ENCODE assay signal across 9 cellular contexts in genomic region chr7:3038011-3038410, GRCh38. TPM values are rescaled to one million over a fixed set of nuclear protein-coding genes. Genes with fewer than 3 reads are reported as not detected.
DNase-seq lines count a peak whose midpoint lies in the region; ATAC-seq and TF ChIP-seq lines count a peak whose summit lies in the region.
"Not testable (repeated sequence)": the region's sequence is repeated elsewhere in the genome, so short reads cannot be mapped to it uniquely, and the experiment has no call there.
"Had no signal": no experiment of that assay in that cellular context is flagged by ENCODE, and none has a peak within 500 bp of the region (broad histone marks: within the 10 kb centered on the region; RNA-seq: fewer than 3 reads in every experiment).

No MANE protein-coding gene starts in this region.

- peaks cover 45 to 82% (median 66%) of the 10 kb centered on the region in 4 donors for H3K4me1 Mint-ChIP-seq in CD4-positive, alpha-beta memory T cell
- peaks cover 74 to 83% (median 76%) of the 10 kb centered on the region in 3 donors for H3K4me1 Mint-ChIP-seq in T-cell
- H3K4me1 Mint-ChIP-seq in activated CD4-positive, alpha-beta T cell treated with anti-CD3 and anti-CD28 coated beads, Interleukin-2, amount 10 ng/mL, durations not matched to agents 7 days and 5 days, result peaks cover 64% of the 10 kb centered on the region
- peaks cover 66% of the 10 kb centered on the region for H3K4me1 Mint-ChIP-seq in activated T-cell treated with anti-CD3 and anti-CD28 coated beads, Interleukin-2, amount 50 U/mL, for 72 hours (ENCODE audit: low read depth)
- peaks cover 65 to 70% of the 10 kb centered on the region in 2 donors for H3K4me1 Mint-ChIP-seq in effector memory CD8-positive, alpha-beta T cell (ENCODE audit: low read depth in 2 of 2)
- peaks cover 72 to 86% of the 10 kb centered on the region in 2 donors for H3K4me1 Mint-ChIP-seq in natural killer cell
- peaks cover 15% of the 10 kb centered on the region for H3K4me1 Mint-ChIP-seq in type B pancreatic cell (ENCODE audit: unreplicated experiment)

- TF ChIP-seq CTCF in natural killer cell (IDR thresholded peaks at IDR 0.05); type B pancreatic cell (conservative IDR thresholded peaks at IDR 0.05): not testable (repeated sequence)

- not testable (repeated sequence) for H3K27me3 Mint-ChIP-seq in CD4-positive, alpha-beta memory T cell; T-cell; activated CD4-positive, alpha-beta T cell treated with anti-CD3 and anti-CD28 coated beads, Interleukin-2, amount 10 ng/mL, durations not matched to agents 7 days and 5 days; activated T-cell treated with anti-CD3 and anti-CD28 coated beads, Interleukin-2, amount 50 U/mL, for 72 hours (ENCODE audit: low read depth); effector memory CD8-positive, alpha-beta T cell; natural killer cell (ENCODE audit: low read depth in 2 of 2); type B pancreatic cell

- H3K9me3 Mint-ChIP-seq in CD4-positive, alpha-beta memory T cell; T-cell; activated CD4-positive, alpha-beta T cell treated with anti-CD3 and anti-CD28 coated beads, Interleukin-2, amount 10 ng/mL, durations not matched to agents 7 days and 5 days; activated T-cell treated with anti-CD3 and anti-CD28 coated beads, Interleukin-2, amount 50 U/mL, for 72 hours; activated naive CD4-positive, alpha-beta T cell treated with anti-CD3 and anti-CD28 coated beads, Interleukin-2, amount 50 U/mL, for 72 hours; effector memory CD8-positive, alpha-beta T cell; natural killer cell; type B pancreatic cell: not testable (repeated sequence)

- H3K36me3 Mint-ChIP-seq in CD4-positive, alpha-beta memory T cell, result peaks cover 32 to 54% of the 10 kb centered on the region in 2 donors
- H3K36me3 Mint-ChIP-seq in T-cell, result peaks cover 39% of the 10 kb centered on the region
- peaks cover 65% of the 10 kb centered on the region for H3K36me3 Mint-ChIP-seq in activated CD4-positive, alpha-beta T cell treated with anti-CD3 and anti-CD28 coated beads, Interleukin-2, amount 10 ng/mL, durations not matched to agents 7 days and 5 days (ENCODE audit: low read depth)
- peaks cover 6 to 22% of the 10 kb centered on the region in 2 donors for H3K36me3 Mint-ChIP-seq in activated T-cell treated with anti-CD3 and anti-CD28 coated beads, Interleukin-2, amount 50 U/mL, for 72 hours (ENCODE audit: insufficient read depth in 2 of 2)
- H3K36me3 Mint-ChIP-seq in activated naive CD4-positive, alpha-beta T cell treated with anti-CD3 and anti-CD28 coated beads, Interleukin-2, amount 50 U/mL, for 72 hours, result peaks cover 23 to 55% of the 10 kb centered on the region in 2 donors
- H3K36me3 Mint-ChIP-seq in effector memory CD8-positive, alpha-beta T cell (ENCODE audit: insufficient read depth), result peaks cover 37% of the 10 kb centered on the region
- H3K36me3 Mint-ChIP-seq in natural killer cell, type B pancreatic cell: not testable (repeated sequence)

- peak overlapping the region in 6 of 7 donors; percentile 65 to 91 (median 87) for H3K27ac Mint-ChIP-seq in CD4-positive, alpha-beta memory T cell
- H3K27ac Mint-ChIP-seq in T-cell (peak overlapping the region; percentile 74 to 87), natural killer cell (peak overlapping the region; percentile 89 to 96), type B pancreatic cell (peak overlapping the region; percentile 15)
- peak overlapping the region; percentile 79 for H3K27ac Mint-ChIP-seq in activated CD4-positive, alpha-beta T cell treated with anti-CD3 and anti-CD28 coated beads, Interleukin-2, amount 10 ng/mL, durations not matched to agents 7 days and 5 days
- H3K27ac Mint-ChIP-seq in activated T-cell treated with anti-CD3 and anti-CD28 coated beads, Interleukin-2, amount 50 U/mL, for 72 hours, result peak overlapping the region; percentile 55
- peak overlapping the region; percentile 37 to 90 for H3K27ac Mint-ChIP-seq in activated naive CD4-positive, alpha-beta T cell treated with anti-CD3 and anti-CD28 coated beads, Interleukin-2, amount 50 U/mL, for 72 hours
- H3K27ac Mint-ChIP-seq in effector memory CD8-positive, alpha-beta T cell, result peak overlapping the region; percentile 87 to 95

- H3K36me3 ChIP-seq in CD4-positive, alpha-beta memory T cell (ENCODE audit: insufficient read depth, low read length), result not testable (repeated sequence)

- not testable (repeated sequence) for H3K27ac ChIP-seq in CD4-positive, alpha-beta memory T cell (ENCODE audit: low read depth, low read length)

- intact Hi-C loops in CD4-positive, alpha-beta memory T cell (cut with micrococcal nuclease), result not testable (repeated sequence)
- intact Hi-C loops in natural killer cell (cut with micrococcal nuclease), result loop anchor here (5.0 kb wide), 1 partner anchor 86 kb away; no protein-coding TSS in a partner anchor

- ATAC-seq in T-cell (replicated peaks in 1 of 4); activated T-cell treated with anti-CD3 and anti-CD28 coated beads, Interleukin-2, amount 50 U/mL, for 72 hours (replicated peaks in 1 of 2); activated naive CD4-positive, alpha-beta T cell treated with anti-CD3 and anti-CD28 coated beads, Interleukin-2, amount 50 U/mL, for 72 hours; effector memory CD8-positive, alpha-beta T cell (replicated peaks); natural killer cell: not testable (repeated sequence)

- not testable (repeated sequence) for H3K27me3 ChIP-seq in CD4-positive, alpha-beta memory T cell (ENCODE audit: insufficient read depth, low read length)

- H3K4me1 ChIP-seq in CD4-positive, alpha-beta memory T cell (ENCODE audit: insufficient read depth, low read length), result peaks cover 67% of the 10 kb centered on the region

- peak overlapping the region in 3 of 8 donors; percentile 67 to 76 (median 71) for H3K4me3 Mint-ChIP-seq in CD4-positive, alpha-beta memory T cell
- H3K4me3 Mint-ChIP-seq in T-cell, result peak overlapping the region in 1 of 3 donors; percentile 92
- not testable (repeated sequence) for H3K4me3 Mint-ChIP-seq in activated CD4-positive, alpha-beta T cell treated with anti-CD3 and anti-CD28 coated beads, Interleukin-2, amount 10 ng/mL, durations not matched to agents 7 days and 5 days; type B pancreatic cell
- peak overlapping the region; percentile 20 to 26 for H3K4me3 Mint-ChIP-seq in activated T-cell treated with anti-CD3 and anti-CD28 coated beads, Interleukin-2, amount 50 U/mL, for 72 hours
- peak overlapping the region; percentile 58 to 97 for H3K4me3 Mint-ChIP-seq in effector memory CD8-positive, alpha-beta T cell
- H3K4me3 Mint-ChIP-seq in natural killer cell, result peak overlapping the region; percentile 32

- POLR2A ChIA-PET in CD4-positive, alpha-beta memory T cell (lab: Charles Lee; ENCODE audit: partially characterized antibody); T-cell (lab: Charles Lee); activated CD4-positive, alpha-beta T cell treated with anti-CD3 and anti-CD28 coated beads, Interleukin-2, amount 10 ng/mL, durations not matched to agents 7 days and 5 days (lab: Charles Lee): not testable (repeated sequence)

- H3K4me3 ChIP-seq in CD4-positive, alpha-beta memory T cell (ENCODE audit: low read length in 2 of 2), result not testable (repeated sequence)

- CTCF ChIA-PET in CD4-positive, alpha-beta memory T cell (lab: Charles Lee; ENCODE audit: partially characterized antibody), result interaction anchor here (1.0 kb wide), 1 partner anchor 173 kb away, joined by 3 read pairs; no protein-coding TSS in a partner anchor
- CTCF ChIA-PET in T-cell (lab: Charles Lee); activated CD4-positive, alpha-beta T cell treated with anti-CD3 and anti-CD28 coated beads, Interleukin-2, amount 10 ng/mL, durations not matched to agents 7 days and 5 days (lab: Charles Lee): not testable (repeated sequence)

- not testable (repeated sequence) for H3K9me3 ChIP-seq in CD4-positive, alpha-beta memory T cell (ENCODE audit: control insufficient read depth in 1 of 2, low read length in 2 of 2)

- not testable (repeated sequence) for DNase-seq in CD4-positive, alpha-beta memory T cell; T-cell; activated CD4-positive, alpha-beta T cell treated with anti-CD3 and anti-CD28 coated beads, Interleukin-2, amount 10 ng/mL, durations not matched to agents 7 days and 5 days; activated T-cell treated with anti-CD3 and anti-CD28 coated beads, Interleukin-2, amount 50 U/mL, for 72 hours; activated naive CD4-positive, alpha-beta T cell treated with anti-CD3 and anti-CD28 coated beads, Interleukin-2, amount 50 U/mL, for 72 hours (ENCODE audit: low spot score in 2 of 2); effector memory CD8-positive, alpha-beta T cell; natural killer cell; type B pancreatic cell (ENCODE audit: extremely low spot score, unreplicated experiment)

RNA-seq across cellular contexts. Expression of gene CARD11, which starts 5.7 kb away (rescaled TPM):
- 100 to 1,000 TPM; 131 to 136 TPM for total RNA-seq in CD4-positive, alpha-beta memory T cell
- polyA plus RNA-seq in CD4-positive, alpha-beta memory T cell, result 10 to 100 TPM in 1 of 2 donors, 1 to 10 TPM in 1; 4.9 to 39.6 TPM
- 100 to 1,000 TPM; 105 to 142 (median 132) TPM for total RNA-seq in T-cell
- 100 to 1,000 TPM; 160 to 167 TPM for total RNA-seq in activated CD4-positive, alpha-beta T cell treated with anti-CD3 and anti-CD28 coated beads, Interleukin-2, amount 10 ng/mL, durations not matched to agents 7 days and 5 days
- total RNA-seq in activated T-cell treated with anti-CD3 and anti-CD28 coated beads, Interleukin-2, amount 50 U/mL, for 72 hours, result 100 to 1,000 TPM; 101 to 114 TPM
- 100 to 1,000 TPM in 1 of 2 donors, 10 to 100 TPM in 1; 83.3 to 131 TPM for total RNA-seq in activated naive CD4-positive, alpha-beta T cell treated with anti-CD3 and anti-CD28 coated beads, Interleukin-2, amount 50 U/mL, for 72 hours
- 100 to 1,000 TPM; 196 to 233 (median 199) TPM for total RNA-seq in natural killer cell
- total RNA-seq in type B pancreatic cell (ENCODE audit: low replicate concordance), result 11.6 and 43.1 TPM in 2 replicates
- polyA plus RNA-seq: BJ had no signal

Comparison
In these comparisons a context has a peak if more than half of its experiments do, and no peak if none do; other contexts are left out.
1. H3K27ac Mint-ChIP-seq: peak in every context shown above with its lines; median percentile 92 in natural killer cell; 91 in effector memory CD8-positive, alpha-beta T cell; 87 in CD4-positive, alpha-beta memory T cell; 80 in T-cell; 79 in activated CD4-positive, alpha-beta T cell treated with anti-CD3 and anti-CD28 coated beads, Interleukin-2, amount 10 ng/mL, durations not matched to agents 7 days and 5 days; 64 in activated naive CD4-positive, alpha-beta T cell treated with anti-CD3 and anti-CD28 coated beads, Interleukin-2, amount 50 U/mL, for 72 hours; 55 in activated T-cell treated with anti-CD3 and anti-CD28 coated beads, Interleukin-2, amount 50 U/mL, for 72 hours; 15 in type B pancreatic cell.